ENCODE assay signal across 13 cellular contexts in genomic region chr6:143336446-143337152, GRCh38.
DNase-seq lines count a peak whose midpoint lies in the region; ATAC-seq and TF ChIP-seq lines count a peak whose summit lies in the region.
"Had no signal": no experiment of that assay in that cellular context is flagged by ENCODE, and none has a peak within 500 bp of the region (broad histone marks: within the 10 kb centered on the region; RNA-seq: fewer than 3 reads in every experiment).

No MANE protein-coding gene starts in this region.

- POLR2A ChIA-PET in MCF 10A (lab: Yijun Ruan, JAX) (interaction anchor here (0.7 to 13.4 kb wide), 24 partner anchors 10 to 503 kb away, joined by 3 to 402 read pairs (median 8); partner anchors contain the start of genes ADAT2, AIG1, HIVEP2 and PEX3), WTC11 (lab: Charles Lee) (no interaction called here)

- H3K27me3 Mint-ChIP-seq in MCF 10A (ENCODE audit: insufficient read depth, unreplicated experiment) (no peaks in the 10 kb centered on the region), WTC11 (ENCODE audit: low read depth) (no peaks in the 10 kb centered on the region)

- intact Hi-C loops in MCF 10A (cut with micrococcal nuclease) (loop anchor here (1.0 to 2.0 kb wide), 8 partner anchors 61 to 862 kb away; partner anchors contain the start of gene AIG1), breast epithelium (cut with DNase I; ENCODE audit: low total_unique reads) (no loop called here)

- peak overlapping the region; percentile 46 for H3K4me3 Mint-ChIP-seq in MCF 10A (ENCODE audit: unreplicated experiment)
- no peak overlapping the region for H3K4me3 Mint-ChIP-seq in WTC11

- peaks cover 42% of the 10 kb centered on the region for H3K4me1 Mint-ChIP-seq in MCF 10A (ENCODE audit: insufficient read depth, unreplicated experiment)
- peaks cover 12% of the 10 kb centered on the region for H3K4me1 Mint-ChIP-seq in WTC11

- in situ Hi-C loops in G401 (cut with HindIII; ENCODE audit: low sequenced_read_pairs), result no loop called here

- no peak for TF ChIP-seq CTCF in MCF 10A (IDR thresholded peaks at IDR 0.05; ENCODE audit: unreplicated experiment)
- no peak for TF ChIP-seq CTCF in breast epithelium (IDR thresholded peaks at IDR 0.05)
- no peak for TF ChIP-seq CTCF in WTC11 (IDR thresholded peaks at IDR 0.05)
- no peak for TF ChIP-seq CTCF in right atrium auricular region (IDR thresholded peaks at IDR 0.05)

- H3K9me3 Mint-ChIP-seq in MCF 10A (ENCODE audit: unreplicated experiment) (no peaks in the 10 kb centered on the region), WTC11 (no peaks in the 10 kb centered on the region)

- no peak overlapping the region for H3K27ac ChIP-seq in breast epithelium
- no peak overlapping the region for H3K27ac ChIP-seq in right atrium auricular region
- H3K27ac ChIP-seq: ascending aorta had no signal

- TF ChIP-seq POLR2A in breast epithelium (IDR thresholded peaks at IDR 0.05), result no peak

- no TSS peak for BruUV-seq in MCF 10A (replicated peaks; lab: Mats Ljungman, UMichigan)

- H3K36me3 ChIP-seq in breast epithelium (no peaks in the 10 kb centered on the region), right atrium auricular region (no peaks in the 10 kb centered on the region)

- peak; percentile 40; the same call in 1 of the 2 replicates for ATAC-seq in WTC11
- ATAC-seq: left lobe of liver had no signal

- H3K27me3 ChIP-seq in breast epithelium (no peaks in the 10 kb centered on the region), right atrium auricular region (no peaks in the 10 kb centered on the region)
- H3K27me3 ChIP-seq: ascending aorta had no signal

- H3K36me3 Mint-ChIP-seq in MCF 10A (ENCODE audit: insufficient read depth, unreplicated experiment) (peaks cover 37% of the 10 kb centered on the region), WTC11 (0 out of 2 replicates have a peak, but pooled peaks cover 2% of the 10 kb centered on the region)

- H3K9me3 ChIP-seq in breast epithelium (no peaks in the 10 kb centered on the region), right atrium auricular region (no peaks in the 10 kb centered on the region)
- H3K9me3 ChIP-seq: ascending aorta had no signal

- CTCF ChIA-PET in MCF 10A (lab: Yijun Ruan, JAX) (interaction anchor here (0.6 to 4.9 kb wide), 17 partner anchors 9 to 862 kb away, joined by 3 to 57 read pairs (median 4); no protein-coding TSS in a partner anchor), WTC11 (lab: Charles Lee) (interaction anchor here (0.7 to 4.3 kb wide), 15 partner anchors 9 to 862 kb away, joined by 3 to 68 read pairs (median 5); partner anchors contain the start of genes ADAT2 and PEX3)

- H3K27ac Mint-ChIP-seq in MCF 10A (ENCODE audit: low read depth, unreplicated experiment) (peak overlapping the region; percentile 99), WTC11 (no peak overlapping the region)

- no peak overlapping the region for H3K4me3 ChIP-seq in breast epithelium
- H3K4me3 ChIP-seq in right atrium auricular region, result no peak overlapping the region
- H3K4me3 ChIP-seq: ascending aorta had no signal

- H3K4me1 ChIP-seq in breast epithelium, result no peaks in the 10 kb centered on the region
- no peaks in the 10 kb centered on the region for H3K4me1 ChIP-seq in right atrium auricular region
- H3K4me1 ChIP-seq: ascending aorta had no signal

- DNase-seq in MCF 10A (ENCODE audit: unreplicated experiment), result peak; percentile 87
- no peak for DNase-seq in breast epithelium (ENCODE audit: low spot score in 2 of 2)
- DNase-seq in WTC11 (ENCODE audit: low spot score), result no peak
- DNase-seq in fibroblast of peridontal ligament (ENCODE audit: extremely low read depth), result peak; percentile 81
- no peak for DNase-seq in NCI-H1417 treated with DMSO at 0.1 percent for 48 hours (lab: John Stamatoyannopoulos, UW)
- DNase-seq in right atrium auricular region (ENCODE audit: low spot score), result no peak
- no peak for DNase-seq in pons (ENCODE audit: low spot score)
- no peak for DNase-seq in G401 (ENCODE audit: low spot score)
- DNase-seq: activated CD4-positive, alpha-beta T cell treated with anti-CD3 and anti-CD28 coated beads, Interleukin-2, amount 50 U/mL, for 48 hours; COR-L47; NCI-H526 treated with DMSO at 0.1 percent for 48 hours had no signal

TF ChIP-seq in WTC11, 78 proteins besides CTCF, POLR2A, EP300 and RAD21:
- TF ChIP-seq SP1 (CRISPR knock-in tag; conservative IDR thresholded peaks at IDR 0.05) (no peak), CDX4 (CRISPR knock-in tag; IDR thresholded peaks at IDR 0.05; ENCODE audit: borderline replicate concordance) (no peak), KAT7 (CRISPR knock-in tag; IDR thresholded peaks at IDR 0.05; ENCODE audit: borderline replicate concordance) (no peak)
TF ChIP-seq in WTC11: peak in this region for 0.

Comparison
In these comparisons a context has a peak if more than half of its experiments do, and no peak if none do; other contexts are left out.
1. DNase-seq: peak in MCF 10A (single experiment) and fibroblast of peridontal ligament (single experiment); none in breast epithelium (0 of 2), WTC11 (single experiment), NCI-H1417 treated with DMSO at 0.1 percent for 48 hours (single experiment), right atrium auricular region (single experiment), pons (single experiment) and G401 (single experiment).